26 cellular contexts compared by ENCODE assay signal in the genomic region with DNA sequence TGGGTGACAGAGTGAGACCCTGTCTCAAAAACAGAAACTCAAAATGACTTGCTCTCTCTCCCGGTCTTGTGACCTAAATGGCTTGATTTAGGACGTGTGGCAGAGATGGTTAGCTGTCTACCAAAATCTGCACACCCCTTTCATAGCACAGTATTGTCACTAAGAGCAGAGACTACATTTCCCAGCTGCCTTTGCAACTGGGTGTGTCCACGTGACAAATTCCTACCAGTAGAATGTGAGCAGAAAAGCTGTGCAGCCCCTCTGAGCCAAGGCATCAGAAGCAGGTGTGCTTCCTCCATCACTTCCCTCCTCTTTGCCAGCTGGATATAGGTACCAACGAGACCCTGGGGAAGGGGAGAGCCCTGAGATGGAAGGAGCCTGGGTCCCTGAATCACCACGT. TPM values are rescaled to one million over a fixed set of nuclear protein-coding genes. Genes with fewer than 3 reads are reported as not detected.
DNase-seq lines count a peak whose midpoint lies in the region; ATAC-seq and TF ChIP-seq lines count a peak whose summit lies in the region.
"Had no signal": no experiment of that assay in that cellular context is flagged by ENCODE, and none has a peak within 500 bp of the region (broad histone marks: within the 10 kb centered on the region; RNA-seq: fewer than 3 reads in every experiment).

No MANE protein-coding gene starts in this region.

- H3K9me3 ChIP-seq in gastrocnemius medialis: no peaks in the 10 kb centered on the region
- H3K9me3 ChIP-seq: suprapubic skin, uterus had no signal

- CTCF ChIA-PET in HEK293T (lab: Yijun Ruan, JAX): interaction anchor here (0.7 kb wide), 1 partner anchor 17 kb away, joined by 3 read pairs; no protein-coding TSS in a partner anchor
- CTCF ChIA-PET in WTC11 (lab: Charles Lee): interaction anchor here (0.8 to 5.9 kb wide), 6 partner anchors 11 to 45 kb away, joined by 3 to 48 read pairs (median 4); a partner anchor contains a TSS

- in situ Hi-C loops in gastrocnemius medialis (cut with MboI; ENCODE audit: low sequenced_read_pairs in 4 of 4): loop anchor here in 1 of 4 donors (25.0 kb wide), 1 partner anchor 469 kb away; a partner anchor contains a TSS

- peaks cover 49% of the 10 kb centered on the region in 2 donors for H3K4me1 ChIP-seq in gastrocnemius medialis
- H3K4me1 ChIP-seq: uterus had no signal

- DNase-seq in GM12865 (ENCODE audit: low read depth): peak; percentile 11
- no peak for DNase-seq in HEK293T (ENCODE audit: extremely low spot score)
- no peak for DNase-seq in WTC11 (ENCODE audit: low spot score)
- DNase-seq in gastrocnemius medialis: no peak
- no peak for DNase-seq in activated naive CD4-positive, alpha-beta T cell treated with Interleukin-2 at 50 U/mL for 16 hours
- DNase-seq in NCI-H510A treated with DMSO at 0.1 percent for 48 hours (lab: John Stamatoyannopoulos, UW): no peak
- no peak for DNase-seq in SW 1271 (lab: John Stamatoyannopoulos, UW)
- DNase-seq: activated CD4-positive, alpha-beta T cell treated with anti-CD3 and anti-CD28 coated beads for 36 hours; activated T-cell treated with anti-CD3 and anti-CD28 coated beads, Interleukin-2, amount 50 U/mL, for 48 hours; CD4-positive, alpha-beta memory T cell; DMS53; KG1; NCI-H2227 treated with DMSO at 0.1 percent for 48 hours; NCI-H774; uterus had no signal

- H3K4me3 Mint-ChIP-seq in WTC11: no peak overlapping the region
- H3K4me3 Mint-ChIP-seq: activated CD4-positive, alpha-beta T cell treated with anti-CD3 and anti-CD28 coated beads for 36 hours; activated naive CD4-positive, alpha-beta T cell treated with anti-CD3 and anti-CD28 coated beads, Interleukin-2, amount 50 U/mL, for 24 hours; CD4-positive, alpha-beta memory T cell; central memory CD8-positive, alpha-beta T cell; nephron had no signal

- no peaks in the 10 kb centered on the region; the same call in 1 of the 2 replicates for H3K27me3 Mint-ChIP-seq in WTC11 (ENCODE audit: low read depth)
- H3K27me3 Mint-ChIP-seq: activated CD4-positive, alpha-beta T cell treated with anti-CD3 and anti-CD28 coated beads for 36 hours; activated naive CD4-positive, alpha-beta T cell treated with anti-CD3 and anti-CD28 coated beads, Interleukin-2, amount 50 U/mL, for 24 hours; central memory CD8-positive, alpha-beta T cell had no signal

- peaks cover 12% of the 10 kb centered on the region for H3K4me1 Mint-ChIP-seq in WTC11
- H3K4me1 Mint-ChIP-seq: activated CD4-positive, alpha-beta T cell treated with anti-CD3 and anti-CD28 coated beads for 36 hours; activated naive CD4-positive, alpha-beta T cell treated with anti-CD3 and anti-CD28 coated beads, Interleukin-2, amount 50 U/mL, for 24 hours; CD4-positive, alpha-beta memory T cell; central memory CD8-positive, alpha-beta T cell had no signal

- TF ChIP-seq CTCF in GM12865 (IDR thresholded peaks at IDR 0.05; ENCODE audit: insufficient read depth, low read depth, low read length, missing control alignments) (no peak), WTC11 (IDR thresholded peaks at IDR 0.05) (no peak), gastrocnemius medialis (IDR thresholded peaks at IDR 0.05 in 4 of 5, conservative IDR thresholded peaks at IDR 0.05 in 1 of 5) (no peak)

- H3K36me3 Mint-ChIP-seq in WTC11: no peaks in the 10 kb centered on the region
- H3K36me3 Mint-ChIP-seq: activated naive CD4-positive, alpha-beta T cell treated with anti-CD3 and anti-CD28 coated beads, Interleukin-2, amount 50 U/mL, for 24 hours; CD4-positive, alpha-beta memory T cell had no signal

- H3K9me3 Mint-ChIP-seq in WTC11: no peaks in the 10 kb centered on the region
- H3K9me3 Mint-ChIP-seq: activated naive CD4-positive, alpha-beta T cell treated with anti-CD3 and anti-CD28 coated beads, Interleukin-2, amount 50 U/mL, for 24 hours; central memory CD8-positive, alpha-beta T cell had no signal

- ATAC-seq in WTC11 (peak; percentile 86), gastrocnemius medialis (no peak)
- ATAC-seq: activated CD4-positive, alpha-beta T cell treated with anti-CD3 and anti-CD28 coated beads for 36 hours had no signal

- H3K27ac Mint-ChIP-seq in WTC11: no peak overlapping the region
- H3K27ac Mint-ChIP-seq: activated CD4-positive, alpha-beta T cell treated with anti-CD3 and anti-CD28 coated beads for 36 hours; activated naive CD4-positive, alpha-beta T cell treated with anti-CD3 and anti-CD28 coated beads, Interleukin-2, amount 50 U/mL, for 24 hours; CD4-positive, alpha-beta memory T cell had no signal

- H3K4me3 ChIP-seq in GM12865 (ENCODE audit: low read depth, low read length) (no peak overlapping the region), gastrocnemius medialis (no peak overlapping the region)
- H3K4me3 ChIP-seq: GM23248, suprapubic skin, uterus had no signal

- intact Hi-C loops in gastrocnemius medialis (cut with DNase I; ENCODE audit: low total_unique reads): no loop called here

- H3K27ac ChIP-seq in gastrocnemius medialis: peak overlapping the region; percentile 88 to 95 (median 95)
- H3K27ac ChIP-seq: epithelial cell of prostate, GM23248, suprapubic skin, uterus had no signal

- H3K36me3 ChIP-seq in gastrocnemius medialis: no peaks in the 10 kb centered on the region
- H3K36me3 ChIP-seq: suprapubic skin, uterus had no signal

- no peak for TF ChIP-seq POLR2A in gastrocnemius medialis (IDR thresholded peaks at IDR 0.05)

- H3K27me3 ChIP-seq in gastrocnemius medialis: no peaks in the 10 kb centered on the region
- H3K27me3 ChIP-seq: suprapubic skin, uterus had no signal

- POLR2A ChIA-PET in HEK293T (lab: Yijun Ruan, JAX): interaction anchor here (1.0 kb wide), 1 partner anchor 37 kb away, joined by 3 read pairs; no protein-coding TSS in a partner anchor
- POLR2A ChIA-PET in WTC11 (lab: Charles Lee): interaction anchor here (0.9 to 1.2 kb wide), 2 partner anchors 10 to 61 kb away, joined by 3 to 11 read pairs; no protein-coding TSS in a partner anchor

TF ChIP-seq in HEK293T, 16 proteins besides CTCF, POLR2A, EP300 and RAD21:
- no peak for TF ChIP-seq SUZ12 (IDR thresholded peaks at IDR 0.05)
- TF ChIP-seq LEF1 (IDR thresholded peaks at IDR 0.05; ENCODE audit: borderline replicate concordance): no peak
- no peak for TF ChIP-seq CTBP1 (IDR thresholded peaks at IDR 0.05; ENCODE audit: borderline replicate concordance)
- no peak for TF ChIP-seq SP1 (IDR thresholded peaks at IDR 0.05)
- TF ChIP-seq NFRKB (IDR thresholded peaks at IDR 0.05): no peak
- 0 out of 2 replicates have a peak, but pooled peaks have one; percentile 28 for TF ChIP-seq L3MBTL2 (conservative IDR thresholded peaks at IDR 0.05)
- no peak for TF ChIP-seq TARDBP (IDR thresholded peaks at IDR 0.05)
- no peak for TF ChIP-seq BHLHE40 (IDR thresholded peaks at IDR 0.05; ENCODE audit: borderline replicate concordance)

TF ChIP-seq in WTC11, 78 proteins besides CTCF, POLR2A, EP300 and RAD21 (continues in another document):
- peak; percentile 56 for TF ChIP-seq NFYB (CRISPR knock-in tag; conservative IDR thresholded peaks at IDR 0.05; ENCODE audit: low read depth)
- TF ChIP-seq SOX15 (CRISPR knock-in tag; IDR thresholded peaks at IDR 0.05): no peak
- TF ChIP-seq GABPB1 (CRISPR knock-in tag; IDR thresholded peaks at IDR 0.05): no peak
- TF ChIP-seq, protein P1, sequence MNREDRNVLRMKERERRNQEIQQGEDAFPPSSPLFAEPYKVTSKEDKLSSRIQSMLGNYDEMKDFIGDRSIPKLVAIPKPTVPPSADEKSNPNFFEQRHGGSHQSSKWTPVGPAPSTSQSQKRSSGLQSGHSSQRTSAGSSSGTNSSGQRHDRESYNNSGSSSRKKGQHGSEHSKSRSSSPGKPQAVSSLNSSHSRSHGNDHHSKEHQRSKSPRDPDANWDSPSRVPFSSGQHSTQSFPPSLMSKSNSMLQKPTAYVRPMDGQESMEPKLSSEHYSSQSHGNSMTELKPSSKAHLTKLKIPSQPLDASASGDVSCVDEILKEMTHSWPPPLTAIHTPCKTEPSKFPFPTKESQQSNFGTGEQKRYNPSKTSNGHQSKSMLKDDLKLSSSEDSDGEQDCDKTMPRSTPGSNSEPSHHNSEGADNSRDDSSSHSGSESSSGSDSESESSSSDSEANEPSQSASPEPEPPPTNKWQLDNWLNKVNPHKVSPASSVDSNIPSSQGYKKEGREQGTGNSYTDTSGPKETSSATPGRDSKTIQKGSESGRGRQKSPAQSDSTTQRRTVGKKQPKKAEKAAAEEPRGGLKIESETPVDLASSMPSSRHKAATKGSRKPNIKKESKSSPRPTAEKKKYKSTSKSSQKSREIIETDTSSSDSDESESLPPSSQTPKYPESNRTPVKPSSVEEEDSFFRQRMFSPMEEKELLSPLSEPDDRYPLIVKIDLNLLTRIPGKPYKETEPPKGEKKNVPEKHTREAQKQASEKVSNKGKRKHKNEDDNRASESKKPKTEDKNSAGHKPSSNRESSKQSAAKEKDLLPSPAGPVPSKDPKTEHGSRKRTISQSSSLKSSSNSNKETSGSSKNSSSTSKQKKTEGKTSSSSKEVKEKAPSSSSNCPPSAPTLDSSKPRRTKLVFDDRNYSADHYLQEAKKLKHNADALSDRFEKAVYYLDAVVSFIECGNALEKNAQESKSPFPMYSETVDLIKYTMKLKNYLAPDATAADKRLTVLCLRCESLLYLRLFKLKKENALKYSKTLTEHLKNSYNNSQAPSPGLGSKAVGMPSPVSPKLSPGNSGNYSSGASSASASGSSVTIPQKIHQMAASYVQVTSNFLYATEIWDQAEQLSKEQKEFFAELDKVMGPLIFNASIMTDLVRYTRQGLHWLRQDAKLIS (CRISPR knock-in tag; IDR thresholded peaks at IDR 0.05; ENCODE audit: borderline replicate concordance): no peak
- no peak for TF ChIP-seq ZNF423 (CRISPR knock-in tag; IDR thresholded peaks at IDR 0.05)
- TF ChIP-seq, protein P2, sequence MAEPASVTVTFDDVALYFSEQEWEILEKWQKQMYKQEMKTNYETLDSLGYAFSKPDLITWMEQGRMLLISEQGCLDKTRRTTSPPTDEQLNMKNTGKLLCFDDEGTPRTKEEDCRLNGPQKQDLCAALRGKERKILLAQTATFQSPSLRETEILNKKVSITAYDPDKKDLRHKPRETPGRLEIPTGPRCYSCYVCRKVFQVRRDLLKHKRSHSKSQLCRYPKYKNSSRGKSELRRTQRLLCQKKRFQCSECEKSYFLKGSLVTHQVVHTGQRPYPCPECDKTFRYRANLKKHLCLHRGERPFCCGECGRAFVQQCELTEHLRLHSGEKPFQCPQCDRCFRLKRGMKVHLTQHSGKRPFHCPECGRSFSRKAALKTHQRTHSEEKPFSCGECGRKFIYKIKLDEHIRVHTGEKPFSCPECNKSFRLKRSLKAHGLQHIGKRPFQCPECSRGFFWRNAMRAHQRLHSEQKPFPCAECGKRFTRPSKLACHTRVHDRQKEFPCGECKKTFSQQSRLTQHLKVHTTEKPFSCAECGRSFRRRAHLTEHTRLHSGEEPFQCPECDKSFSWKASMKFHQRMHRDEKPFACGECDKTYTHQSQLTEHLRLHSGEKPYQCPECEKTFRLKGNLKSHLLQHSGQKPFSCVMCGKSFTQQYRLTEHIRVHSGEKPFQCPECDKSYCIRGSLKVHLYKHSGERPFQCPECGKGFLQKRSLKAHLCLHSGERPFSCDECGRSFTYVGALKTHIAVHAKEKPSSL (CRISPR knock-in tag; conservative IDR thresholded peaks at IDR 0.05): no peak

RNA-seq across cellular contexts. Expression of a gene that starts 25.5 kb away (rescaled TPM):
- total RNA-seq in WTC11 (2021) (0.25 to 0.73 TPM in 2 of 3 replicates, not detected in the other), gastrocnemius medialis (not detected)
- total RNA-seq: activated CD4-positive, alpha-beta T cell treated with anti-CD3 and anti-CD28 coated beads for 36 hours; activated CD8-positive, alpha-beta memory T cell treated with anti-CD3 and anti-CD28 coated beads for 36 hours; astrocyte; CD4-positive, alpha-beta memory T cell; GM23248; mononuclear cell; suprapubic skin; T-helper 1 cell treated with Interleukin-12 subunit alpha and Interleukin-12 subunit beta and Interleukin-4 antibody, amounts not matched to agents 30 ng/mL and 1 ng/mL, for 36 hours had no signal

RNA-seq across cellular contexts. Expression of a gene that starts 31.2 kb away (rescaled TPM):
- total RNA-seq in WTC11 (2021) (0.94 to 2.1 TPM (median 2.0 TPM) in 3 replicates), gastrocnemius medialis (not detected)
- total RNA-seq: activated CD4-positive, alpha-beta T cell treated with anti-CD3 and anti-CD28 coated beads for 36 hours; activated CD8-positive, alpha-beta memory T cell treated with anti-CD3 and anti-CD28 coated beads for 36 hours; astrocyte; CD4-positive, alpha-beta memory T cell; GM23248; liver; mononuclear cell; suprapubic skin; T-helper 1 cell treated with Interleukin-12 subunit alpha and Interleukin-12 subunit beta and Interleukin-4 antibody, amounts not matched to agents 30 ng/mL and 1 ng/mL, for 36 hours had no signal

RNA-seq across cellular contexts. Expression of a gene that starts 39.0 kb away (rescaled TPM):
- total RNA-seq in WTC11 (2021) (19.6 to 20.7 TPM (median 20.6 TPM) in 3 replicates), gastrocnemius medialis (100 to 1,000 TPM in 3 of 4 donors, 10 to 100 TPM in 1; 80.4 to 138 (median 127) TPM)
- total RNA-seq: CD4-positive, alpha-beta memory T cell had no signal
